ENCODE assay signal across 8 cellular contexts in the genomic region with DNA sequence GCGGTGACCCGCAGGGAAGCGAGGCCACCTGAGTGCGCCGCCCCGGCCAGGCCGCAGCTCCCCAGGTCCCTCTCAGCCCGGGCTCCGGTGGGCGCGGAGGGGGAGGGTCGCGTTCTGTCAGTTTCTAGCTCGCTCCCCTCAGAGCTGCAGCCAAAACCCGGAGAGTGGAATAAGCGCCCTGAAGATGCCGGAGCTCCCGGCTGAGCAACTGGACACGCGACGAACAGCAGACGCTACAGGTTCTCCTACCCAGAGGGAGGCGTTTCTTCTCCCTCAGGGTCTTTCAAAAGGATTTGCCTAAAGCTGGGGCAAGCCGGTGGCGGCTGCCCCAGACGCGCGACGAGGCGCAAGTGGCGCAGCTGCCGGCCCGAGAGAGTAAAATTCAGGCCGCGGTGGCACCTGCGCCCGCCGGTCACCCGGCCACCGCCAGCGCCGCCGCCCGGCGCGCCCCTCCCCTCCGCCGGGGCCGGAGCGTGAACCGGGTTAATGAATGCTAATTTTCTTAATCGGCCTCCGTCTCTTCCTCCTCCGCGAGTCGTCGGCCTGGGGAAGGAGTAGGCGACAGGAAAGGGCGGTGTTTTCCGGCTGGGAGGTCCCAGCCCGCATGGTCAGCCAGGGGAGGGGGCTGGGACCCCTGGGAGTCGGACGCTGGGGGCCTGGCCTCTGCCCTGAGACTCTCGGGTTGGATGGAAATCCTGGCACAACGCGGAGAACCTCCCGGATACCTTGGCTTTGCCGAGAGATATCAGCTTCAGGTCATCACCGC. TPM values are rescaled to one million over a fixed set of nuclear protein-coding genes. Genes with fewer than 3 reads are reported as not detected.
DNase-seq lines count a peak whose midpoint lies in the region; ATAC-seq and TF ChIP-seq lines count a peak whose summit lies in the region.

No MANE protein-coding gene starts in this region.

- H3K9me3 ChIP-seq in stomach smooth muscle (ENCODE audit: control insufficient read depth in 2 of 2, low read length in 2 of 2) = no peaks in the 10 kb centered on the region

- ATAC-seq in GM21619 (IDR thresholded peaks at IDR 0.05; ENCODE audit: unreplicated experiment) = peak; percentile 57

- H3K4me3 ChIP-seq in fibroblast of pulmonary artery (replicated peaks; ENCODE audit: low read depth, low read length) (peak overlapping the region; percentile 86), stomach smooth muscle (ENCODE audit: low read length in 2 of 2) (peak overlapping the region; percentile 72 to 96)

- no peaks in the 10 kb centered on the region for H3K36me3 Mint-ChIP-seq in nephron progenitor cell (ENCODE audit: low read depth)

- H3K27me3 ChIP-seq in stomach smooth muscle (ENCODE audit: control insufficient read depth in 1 of 2, insufficient read depth in 2 of 2, low read length in 2 of 2) = no peaks in the 10 kb centered on the region

- peaks cover 22% of the 10 kb centered on the region for H3K27me3 Mint-ChIP-seq in nephron progenitor cell (ENCODE audit: low read depth, poor library complexity)

- TF ChIP-seq CTCF in fibroblast of pulmonary artery (IDR thresholded peaks at IDR 0.05; ENCODE audit: low read length, missing control alignments) (no peak), nephron progenitor cell (IDR thresholded peaks at IDR 0.05) (no peak)

- H3K27ac Mint-ChIP-seq in nephron progenitor cell = peak overlapping the region; percentile 71

- H3K4me3 Mint-ChIP-seq in nephron progenitor cell = peak overlapping the region; percentile 80

- in situ Hi-C loops in KBM-7 (cut with MboI; ENCODE audit: low pct_unique_long_range_greater_than_20kb, low sequenced_read_pairs) = no loop called here

- peak overlapping the region; percentile 87 to 90 for H3K9ac ChIP-seq in stomach smooth muscle (ENCODE audit: low read length in 2 of 2)

- peaks cover 25% of the 10 kb centered on the region for H3K4me1 ChIP-seq in stomach smooth muscle (ENCODE audit: control insufficient read depth, insufficient read depth, low read length)

- peak overlapping the region; percentile 88 for H3K27ac ChIP-seq in stomach smooth muscle (ENCODE audit: low read length)

- peaks cover 35% of the 10 kb centered on the region for H3K4me1 Mint-ChIP-seq in nephron progenitor cell

- peak; percentile 61 for DNase-seq in DMS53 treated with DMSO at 0.1 percent for 48 hours (lab: John Stamatoyannopoulos, UW; ENCODE audit: unreplicated experiment)
- peak; percentile 76 for DNase-seq in KBM-7
- DNase-seq in RPMI7951 (ENCODE audit: low read depth) = peak; percentile 84
- DNase-seq in activated T-helper 9 cell treated with anti-CD3 and anti-CD28 coated beads, Interleukin-2, amount 50 U/mL, for 16 hours (ENCODE audit: low read depth) = peak; percentile 45
- DNase-seq in fibroblast of pulmonary artery (ENCODE audit: low read depth) = peak; percentile 85
- peak; percentile 95 for DNase-seq in nephron progenitor cell

- H3K36me3 ChIP-seq in stomach smooth muscle (ENCODE audit: control insufficient read depth in 2 of 2, insufficient read depth in 2 of 2, low read length in 2 of 2) = no peaks in the 10 kb centered on the region

- no peaks in the 10 kb centered on the region for H3K9me3 Mint-ChIP-seq in nephron progenitor cell

RNA-seq across cellular contexts. Expression of a gene that starts 0.8 kb away (rescaled TPM):
- 40.9 and 52.5 TPM in 2 replicates for total RNA-seq in RPMI7951 (2014; rRNA removed; shearing (Covaris generic))

Comparison
In these comparisons a context has a peak if more than half of its experiments do, and no peak if none do; other contexts are left out.
1. Peak in every context shown above with its lines: DNase-seq, ATAC-seq, H3K4me3 ChIP-seq and H3K27ac ChIP-seq.
2. DNase-seq: peak in every context shown above with its lines; median percentile 95 in nephron progenitor cell; 85 in fibroblast of pulmonary artery; 84 in RPMI7951; 76 in KBM-7; 61 in DMS53 treated with DMSO at 0.1 percent for 48 hours; 45 in activated T-helper 9 cell treated with anti-CD3 and anti-CD28 coated beads, Interleukin-2, amount 50 U/mL, for 16 hours.